32 cellular contexts compared by ENCODE assay signal in genomic region chr18:50826027-50826426, GRCh38. TPM values are rescaled to one million over a fixed set of nuclear protein-coding genes. Genes with fewer than 3 reads are reported as not detected.
"Had no signal": no experiment of that assay in that cellular context is flagged by ENCODE, and none has a peak within 500 bp of the region (broad histone marks: within the 10 kb centered on the region; RNA-seq: fewer than 3 reads in every experiment).

No MANE protein-coding gene starts in this region.

- H3K27ac ChIP-seq: heart right ventricle, hepatocyte, left lung, lower lobe of right lung, neural progenitor cell, neutrophil, right atrium auricular region, right lobe of liver, thyroid gland, upper lobe of right lung had no signal

- H3K36me3 ChIP-seq: heart right ventricle, left lung, lower lobe of right lung, neural progenitor cell, neutrophil, right atrium auricular region, right lobe of liver, thyroid gland, upper lobe of right lung had no signal

- H3K4me3 ChIP-seq: heart right ventricle, hepatocyte, left lung, lower lobe of right lung, neural progenitor cell, right atrium auricular region, right lobe of liver, smooth muscle cell, thyroid gland, upper lobe of right lung had no signal

- H3K4me1 ChIP-seq: neural progenitor cell, right lobe of liver, upper lobe of right lung had no signal

- DNase-seq: heart right ventricle; kidney glomerular epithelial cell; left cardiac atrium; left lung; lower lobe of right lung; mammary epithelial cell; mesenchymal stem cell; naive B cell; natural killer cell; nephron progenitor cell; occipital lobe; right lobe of liver; stimulated activated CD4-positive, alpha-beta T cell treated with anti-CD3 and anti-CD28 coated beads, Interleukin-1b, Interleukin-23, amount 100 ng/mL, for 48 hours; stimulated activated CD4-positive, alpha-beta T cell treated with anti-CD3 and anti-CD28 coated beads, Interleukin-2, amount 100 ng/mL, for 48 hours; stimulated activated CD4-positive, alpha-beta T cell treated with anti-CD3 and anti-CD28 coated beads, Interleukin-4, amount 100 ng/mL, for 4 hours; stimulated activated CD8-positive, alpha-beta memory T cell treated with anti-CD3 and anti-CD28 coated beads, Interleukin-4, amount 100 ng/mL, for 48 hours; stimulated activated naive CD4-positive, alpha-beta T cell treated with Interleukin-2 at 50 U/mL for 16 hours; stimulated activated naive CD8-positive, alpha-beta T cell treated with anti-CD3 and anti-CD28 coated beads, Interleukin-15, amount 100 ng/mL, for 72 hours; substantia nigra; thyroid gland; trophoblast cell; upper lobe of right lung had no signal

- ATAC-seq: heart right ventricle; left cardiac atrium; left lung; lower lobe of right lung; natural killer cell; right lobe of liver; stimulated activated memory B cell treated with anti-CD40 and anti-IgM and Interleukin-4, amounts not matched to agents 10 μg/mL and 1 μg/mL and 100 μg/mL, for 72 hours; stimulated activated naive CD8-positive, alpha-beta T cell treated with anti-CD3 and anti-CD28 coated beads, Interleukin-15, amount 100 ng/mL, for 72 hours; upper lobe of right lung had no signal

- FAIRE-seq: urothelium cell line had no signal

- H3K27me3 ChIP-seq: heart right ventricle, hepatocyte, left lung, neural progenitor cell, neutrophil, right atrium auricular region, right lobe of liver, thyroid gland, upper lobe of right lung had no signal

- H3K9me3 ChIP-seq: heart right ventricle, left lung, lower lobe of right lung, neutrophil, right atrium auricular region, right lobe of liver, thyroid gland, upper lobe of right lung had no signal

RNA-seq across cellular contexts. Expression of gene MRO, which starts 6.2 kb away (rescaled TPM):
- total RNA-seq: mammary epithelial cell, natural killer cell, osteocyte, progenitor cell of endocrine pancreas, pulmonary artery endothelial cell, smooth muscle cell had no signal
